ENCODE assay signal across 11 cellular contexts in the genomic region with DNA sequence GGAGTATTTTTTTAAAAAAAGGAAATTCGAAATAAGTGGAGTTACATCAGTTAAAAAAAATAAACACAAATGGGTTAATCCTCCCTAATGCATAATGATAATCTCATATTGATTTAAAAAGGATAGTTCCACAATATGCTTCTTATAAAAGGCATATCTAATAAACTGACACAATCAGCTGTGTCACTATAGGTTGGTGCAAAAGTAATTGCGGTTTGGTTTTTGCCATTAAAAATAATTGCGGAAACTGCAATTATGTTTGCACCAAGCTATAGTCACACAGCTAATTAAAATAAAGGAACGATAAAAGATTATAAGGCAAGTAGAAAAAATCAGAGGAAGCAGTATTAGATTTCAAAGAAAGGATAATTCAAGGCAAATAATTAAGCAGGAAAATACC. TPM values are rescaled to one million over a fixed set of nuclear protein-coding genes. Genes with fewer than 3 reads are reported as not detected.
"Had no signal": no experiment of that assay in that cellular context is flagged by ENCODE, and none has a peak within 500 bp of the region (broad histone marks: within the 10 kb centered on the region; RNA-seq: fewer than 3 reads in every experiment).

No MANE protein-coding gene starts in this region.

- ATAC-seq: GM23338, HCT116 had no signal

- DNase-seq: GM23248, GOT3, H7, H9, HCEC 1CT, HFFc6 had no signal

- H2AFZ ChIP-seq: GM23248, GM23338 had no signal

- H3K4me3 ChIP-seq: GM23248, GM23338, HAP-1 had no signal

- H3K27ac ChIP-seq: GM23248 had no signal

- H3K4me1 ChIP-seq: HAP-1 had no signal

- FAIRE-seq: H1, H54 had no signal

- H3K9me3 ChIP-seq: HAP-1 had no signal

- H3K36me3 ChIP-seq: HAP-1 had no signal

- H3K4me2 ChIP-seq: GM23338 had no signal

- H3K9ac ChIP-seq: GM23248 had no signal

RNA-seq across cellular contexts. Expression of a gene that starts 21.0 kb away (rescaled TPM):
- total RNA-seq: GM23248, GM23338, H1, H7, H9 had no signal
- polyA plus RNA-seq: GM23338, H1 had no signal

RNA-seq across cellular contexts. Expression of a gene that starts 50.3 kb away (rescaled TPM):
- total RNA-seq: GM23338, H1, H7, H9 had no signal
- polyA plus RNA-seq: GM23338, H1 had no signal
